ENCODE assay signal across 1 cellular context in genomic region chr2:223043164-223043941, GRCh38.
TF ChIP-seq lines count a peak whose summit lies in the region.

No MANE protein-coding gene starts in this region.

TF ChIP-seq in K562, 482 proteins besides CTCF, POLR2A, EP300 and RAD21 (continues in another document):
- no peak for TF ChIP-seq CHAMP1 (IDR thresholded peaks at IDR 0.05)
- no peak for TF ChIP-seq SAP30 (IDR thresholded peaks at IDR 0.05; ENCODE audit: borderline replicate concordance, insufficient read depth, low read depth, low read length, poor library complexity, severe bottlenecking)
- peak; percentile 58 for TF ChIP-seq L3MBTL2 (IDR thresholded peaks at IDR 0.05)
- no peak for TF ChIP-seq ZFPM2 (CRISPR knock-in tag; IDR thresholded peaks at IDR 0.05)
- no peak for TF ChIP-seq ZNF431 (CRISPR knock-in tag; IDR thresholded peaks at IDR 0.05)
- TF ChIP-seq NR2C2 (CRISPR knock-in tag; IDR thresholded peaks at IDR 0.05): no peak
- TF ChIP-seq NR2C2 (tag; IDR thresholded peaks at IDR 0.05): peak; percentile 39; the same call in 1 of the 2 replicates
- no peak for TF ChIP-seq ID3 (CRISPR knock-in tag; IDR thresholded peaks at IDR 0.05)
- TF ChIP-seq ID3 (tag; IDR thresholded peaks at IDR 0.05): no peak
- peak; percentile 80; the same call in 1 of the 2 replicates for TF ChIP-seq SPI1 (IDR thresholded peaks at IDR 0.05; ENCODE audit: borderline replicate concordance, low read depth, low read length)
- TF ChIP-seq ZNF57 (CRISPR knock-in tag; IDR thresholded peaks at IDR 0.05): no peak
- no peak for TF ChIP-seq ZNF347 (CRISPR knock-in tag; IDR thresholded peaks at IDR 0.05; ENCODE audit: low read depth)
- no peak for TF ChIP-seq SRSF1 (IDR thresholded peaks at IDR 0.05; ENCODE audit: low read depth, low read length)
- TF ChIP-seq TOE1 (IDR thresholded peaks at IDR 0.05; ENCODE audit: borderline replicate concordance): no peak
- TF ChIP-seq TOE1 (CRISPR knock-in tag; IDR thresholded peaks at IDR 0.05; ENCODE audit: borderline replicate concordance, low read depth): no peak
- no peak for TF ChIP-seq PHB2 (IDR thresholded peaks at IDR 0.05; ENCODE audit: low read depth)
- no peak for TF ChIP-seq MNT (conservative IDR thresholded peaks at IDR 0.05)
- TF ChIP-seq PBX2 (CRISPR knock-in tag; IDR thresholded peaks at IDR 0.05; ENCODE audit: low read depth): no peak
- TF ChIP-seq PBX2 (tag; conservative IDR thresholded peaks at IDR 0.05; ENCODE audit: low read depth): 0 out of 2 replicates have a peak, but pooled peaks have one; percentile 29
- 0 out of 2 replicates have a peak, but pooled peaks have one; percentile 8 for TF ChIP-seq HINFP (tag; conservative IDR thresholded peaks at IDR 0.05; ENCODE audit: low read depth)
- no peak for TF ChIP-seq ZNF644 (tag; IDR thresholded peaks at IDR 0.05; ENCODE audit: low read depth)
- TF ChIP-seq USF2 (CRISPR knock-in tag; IDR thresholded peaks at IDR 0.05): no peak
- TF ChIP-seq BMI1 (IDR thresholded peaks at IDR 0.05; ENCODE audit: low read length): no peak
- TF ChIP-seq ZNF143 (CRISPR knock-in tag; IDR thresholded peaks at IDR 0.05): no peak
- no peak for TF ChIP-seq SFPQ (IDR thresholded peaks at IDR 0.05; ENCODE audit: low read depth, low read length)
- no peak for TF ChIP-seq ZNF41 (CRISPR knock-in tag; conservative IDR thresholded peaks at IDR 0.05)
- no peak for TF ChIP-seq RFX1 (IDR thresholded peaks at IDR 0.05)
- TF ChIP-seq CAMTA2 (CRISPR knock-in tag; conservative IDR thresholded peaks at IDR 0.05): no peak
- TF ChIP-seq HDAC6 (IDR thresholded peaks at IDR 0.05; ENCODE audit: low read depth, low read length): no peak
- TF ChIP-seq NR2C1 (IDR thresholded peaks at IDR 0.05): no peak
- 0 out of 2 replicates have a peak, but pooled peaks have one; percentile 20 for TF ChIP-seq NR2C1 (tag; IDR thresholded peaks at IDR 0.05)
- TF ChIP-seq PCBP1 (IDR thresholded peaks at IDR 0.05; ENCODE audit: low read depth, low read length, poor library complexity, severe bottlenecking): no peak
- TF ChIP-seq GTF2E2 (tag; IDR thresholded peaks at IDR 0.05): no peak
- TF ChIP-seq ZNF134 (CRISPR knock-in tag; conservative IDR thresholded peaks at IDR 0.05): no peak
- no peak for TF ChIP-seq THRA (IDR thresholded peaks at IDR 0.05)
- TF ChIP-seq ZNF280B (CRISPR knock-in tag; IDR thresholded peaks at IDR 0.05): no peak
- TF ChIP-seq E2F8 (IDR thresholded peaks at IDR 0.05; ENCODE audit: low read depth, partially characterized antibody): no peak
